ENCODE assay signal across 22 cellular contexts in the genomic region with DNA sequence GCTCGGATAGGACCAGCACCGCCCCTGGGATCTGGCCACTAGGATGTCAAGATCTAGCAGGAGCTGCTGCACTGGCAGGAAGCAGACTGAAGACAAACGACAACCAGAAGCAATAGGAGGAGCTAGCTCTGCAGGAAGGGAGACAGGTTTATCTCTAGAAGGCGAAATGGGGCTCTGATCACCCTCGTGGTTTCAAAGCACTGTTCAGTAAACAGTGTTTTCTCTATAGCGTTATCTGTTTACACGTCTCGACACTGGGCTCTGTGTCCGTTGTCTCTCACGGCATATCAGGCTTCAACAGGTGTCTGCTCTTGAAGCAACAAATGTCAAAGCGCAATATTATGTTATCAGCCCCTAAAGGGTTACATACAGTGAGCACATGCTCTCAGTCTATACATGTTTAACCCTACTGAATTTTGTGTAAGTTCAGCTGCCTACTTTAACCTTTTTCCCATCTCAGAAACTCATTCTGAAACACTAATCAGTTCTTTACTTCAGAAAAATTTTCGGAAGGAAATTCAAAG.
"Had no signal": no experiment of that assay in that cellular context is flagged by ENCODE, and none has a peak within 500 bp of the region (broad histone marks: within the 10 kb centered on the region; RNA-seq: fewer than 3 reads in every experiment).

No MANE protein-coding gene starts in this region.

- H3K36me3 ChIP-seq: brain microvascular endothelial cell had no signal

- ATAC-seq: activated T-cell treated with anti-CD3 and anti-CD28 coated beads, Interleukin-2, amount 50 U/mL, for 72 hours; left lobe of liver; psoas muscle; sciatic nerve; stimulated activated naive CD8-positive, alpha-beta T cell treated with anti-CD3 and anti-CD28 coated beads, Interleukin-15, Interleukin-2, amounts not matched to agents 100 U/mL and 50 U/mL, for 24 hours had no signal

- H3K4me1 Mint-ChIP-seq: activated naive CD8-positive, alpha-beta T cell treated with anti-CD3 and anti-CD28 coated beads for 36 hours; memory B cell had no signal

- H3K27ac ChIP-seq: brain microvascular endothelial cell, dorsolateral prefrontal cortex, esophagus muscularis mucosa, psoas muscle, suprapubic skin had no signal

- H3K9me3 ChIP-seq: esophagus muscularis mucosa, psoas muscle, suprapubic skin had no signal

- H3K27me3 ChIP-seq: brain microvascular endothelial cell, dorsolateral prefrontal cortex, esophagus muscularis mucosa, suprapubic skin had no signal

- H3K4me3 ChIP-seq: dorsolateral prefrontal cortex, esophagus muscularis mucosa, psoas muscle, suprapubic skin had no signal

- H3K9me3 Mint-ChIP-seq: activated CD4-positive, alpha-beta memory T cell treated with anti-CD3 and anti-CD28 coated beads for 36 hours; activated naive CD8-positive, alpha-beta T cell treated with anti-CD3 and anti-CD28 coated beads for 36 hours; activated T-cell treated with anti-CD3 and anti-CD28 coated beads, Interleukin-2, amount 50 U/mL, for 72 hours; memory B cell; nephron; T-helper 1 cell treated with Interleukin-12 subunit alpha and Interleukin-12 subunit beta and Interleukin-4 antibody, amounts not matched to agents 30 μg/mL and 1 μg/mL, for 36 hours; type B pancreatic cell had no signal

- H3K27me3 Mint-ChIP-seq: activated CD4-positive, alpha-beta memory T cell treated with anti-CD3 and anti-CD28 coated beads for 36 hours; activated naive CD8-positive, alpha-beta T cell treated with anti-CD3 and anti-CD28 coated beads for 36 hours; memory B cell; type B pancreatic cell had no signal

- H3K4me3 Mint-ChIP-seq: activated CD4-positive, alpha-beta memory T cell treated with anti-CD3 and anti-CD28 coated beads for 36 hours; activated naive CD8-positive, alpha-beta T cell treated with anti-CD3 and anti-CD28 coated beads for 36 hours; activated T-cell treated with anti-CD3 and anti-CD28 coated beads, Interleukin-2, amount 50 U/mL, for 72 hours; memory B cell; nephron; T-helper 1 cell treated with Interleukin-12 subunit alpha and Interleukin-12 subunit beta and Interleukin-4 antibody, amounts not matched to agents 30 μg/mL and 1 μg/mL, for 36 hours; type B pancreatic cell had no signal

- DNase-seq: activated CD4-positive, alpha-beta memory T cell treated with anti-CD3 and anti-CD28 coated beads for 36 hours; activated CD4-positive, CD25-positive, alpha-beta regulatory T cell treated with anti-CD3 and anti-CD28 coated beads, Interleukin-2, amount 50 U/mL, for 72 hours; activated CD8-positive, alpha-beta memory T cell treated with anti-CD3 and anti-CD28 coated beads, Interleukin-2, amount 50 U/mL, for 4 hours; activated gamma-delta T cell treated with Interleukin-2 at 50 U/mL for 16 hours; activated naive CD8-positive, alpha-beta T cell treated with anti-CD3 and anti-CD28 coated beads for 36 hours; activated T-cell treated with anti-CD3 and anti-CD28 coated beads, Interleukin-2, amount 50 U/mL, for 72 hours; brain microvascular endothelial cell; dorsolateral prefrontal cortex; glutamatergic neuron; islet precursor cell; psoas muscle; stimulated activated CD4-positive, alpha-beta T cell treated with anti-CD3 and anti-CD28 coated beads, Interleukin-2, amount 100 ng/mL, for 24 hours; stimulated activated naive CD8-positive, alpha-beta T cell treated with anti-CD3 and anti-CD28 coated beads, Interleukin-15, Interleukin-2, amounts not matched to agents 100 U/mL and 50 U/mL, for 24 hours had no signal

- H3K27ac Mint-ChIP-seq: activated CD4-positive, alpha-beta memory T cell treated with anti-CD3 and anti-CD28 coated beads for 36 hours; activated naive CD8-positive, alpha-beta T cell treated with anti-CD3 and anti-CD28 coated beads for 36 hours; activated T-cell treated with anti-CD3 and anti-CD28 coated beads, Interleukin-2, amount 50 U/mL, for 72 hours; memory B cell; nephron; T-helper 1 cell treated with Interleukin-12 subunit alpha and Interleukin-12 subunit beta and Interleukin-4 antibody, amounts not matched to agents 30 μg/mL and 1 μg/mL, for 36 hours; type B pancreatic cell had no signal

- FAIRE-seq: endometrium had no signal

- H3K4me1 ChIP-seq: esophagus muscularis mucosa, psoas muscle, suprapubic skin had no signal
